8 cellular contexts compared by ENCODE assay signal in the genomic region with DNA sequence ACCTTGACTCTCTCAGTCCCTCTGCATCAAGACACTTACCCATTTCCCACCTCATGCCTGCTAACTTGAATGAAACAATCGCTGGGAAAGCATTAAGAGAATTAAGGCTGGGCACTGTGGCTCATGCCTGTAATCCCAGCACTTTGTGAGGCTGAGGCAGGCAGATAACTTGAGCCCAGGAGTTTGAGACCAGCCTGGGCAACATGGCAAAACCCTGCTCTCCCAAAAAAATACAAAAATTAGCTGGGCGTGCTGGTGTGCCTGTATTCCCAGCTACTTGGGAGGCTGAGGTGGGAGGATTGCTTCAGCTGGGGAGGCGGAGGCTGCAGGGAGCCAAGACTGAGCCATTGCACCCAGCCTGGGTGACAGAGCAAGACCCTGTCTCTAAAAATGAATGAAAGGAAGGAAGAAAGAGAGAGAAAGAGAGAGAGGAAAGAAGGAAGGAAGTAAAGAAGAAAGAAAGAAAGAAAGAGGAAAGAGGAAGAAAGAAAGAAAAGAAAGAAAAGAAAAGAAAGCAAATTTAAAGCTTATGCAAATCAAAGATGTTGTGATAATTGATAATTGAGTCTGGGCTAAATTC. TPM values are rescaled to one million over a fixed set of nuclear protein-coding genes. Genes with fewer than 3 reads are reported as not detected.
DNase-seq lines count a peak whose midpoint lies in the region; ATAC-seq and TF ChIP-seq lines count a peak whose summit lies in the region.

No MANE protein-coding gene starts in this region.

- CTCF ChIA-PET in mammary epithelial cell (lab: Charles Lee; ENCODE audit: low non-redundant PET) = interaction anchor here (0.6 to 1.0 kb wide), 2 partner anchors 17 to 20 kb away, joined by 7 to 18 read pairs; no protein-coding TSS in a partner anchor

- H3K4me3 ChIP-seq in heart left ventricle = peak overlapping the region in 11 of 12 donors; percentile 14 to 58 (median 45)
- peak overlapping the region; percentile 60 to 76 (median 66) for H3K4me3 ChIP-seq in mammary epithelial cell (replicated peaks in 1 of 3; ENCODE audit: insufficient read depth in 1 of 3, low read depth in 2 of 3, low read length in 3 of 3)
- peak overlapping the region; percentile 44 for H3K4me3 ChIP-seq in lower lobe of right lung
- H3K4me3 ChIP-seq in upper lobe of left lung = peak overlapping the region; percentile 15 to 52 (median 35)

- H3K9ac ChIP-seq in mammary epithelial cell (ENCODE audit: insufficient read depth, low read length) = peak overlapping the region; percentile 75

- TF ChIP-seq POLR2A in heart left ventricle (IDR thresholded peaks at IDR 0.05) = no peak
- TF ChIP-seq POLR2A in upper lobe of left lung (IDR thresholded peaks at IDR 0.05) = no peak

- H4K20me1 ChIP-seq in mammary epithelial cell (ENCODE audit: insufficient read depth, low read length) = no peaks in the 10 kb centered on the region

- ATAC-seq in heart left ventricle (no peak), left ventricle myocardium superior (no peak), lower lobe of right lung (no peak), upper lobe of left lung (ENCODE audit: low FRiP score in 2 of 2) (no peak), HG03095 (IDR thresholded peaks at IDR 0.05; ENCODE audit: unreplicated experiment) (no peak)

- H3K4me2 ChIP-seq in mammary epithelial cell (ENCODE audit: insufficient read depth, low read depth, low read length) = peak overlapping the region; percentile 82

- H3K79me2 ChIP-seq in mammary epithelial cell (ENCODE audit: insufficient read depth, low read length) = peaks cover 23% of the 10 kb centered on the region

- intact Hi-C loops in heart left ventricle (cut with DNase I) = no loop called here
- intact Hi-C loops in left ventricle myocardium superior (cut with micrococcal nuclease) = no loop called here
- intact Hi-C loops in mammary epithelial cell (cut with micrococcal nuclease) = loop anchor here (1.0 kb wide), 4 partner anchors 11 to 42 kb away; a partner anchor contains a TSS
- intact Hi-C loops in lower lobe of right lung (cut with DNase I) = no loop called here

- H3K27ac ChIP-seq in heart left ventricle (peak overlapping the region in 10 of 12 donors; percentile 53 to 86 (median 77)), mammary epithelial cell (ENCODE audit: insufficient read depth, low read depth, low read length) (peak overlapping the region; percentile 50), lower lobe of right lung (peak overlapping the region; percentile 71), upper lobe of left lung (peak overlapping the region; percentile 49 to 86 (median 73))

- TF ChIP-seq CTCF in heart left ventricle (IDR thresholded peaks at IDR 0.05) (no peak), mammary epithelial cell (conservative IDR thresholded peaks at IDR 0.05 in 1 of 2, IDR thresholded peaks at IDR 0.05 in 1 of 2; ENCODE audit: extremely low read depth in 1 of 2, insufficient read depth in 1 of 2, low read depth in 1 of 2, low read length in 2 of 2) (no peak), lower lobe of right lung (IDR thresholded peaks at IDR 0.05) (no peak), upper lobe of left lung (IDR thresholded peaks at IDR 0.05) (no peak)

- peaks cover 3 to 54% (median 37%) of the 10 kb centered on the region in 12 donors for H3K4me1 ChIP-seq in heart left ventricle
- peaks cover 39% of the 10 kb centered on the region for H3K4me1 ChIP-seq in mammary epithelial cell (ENCODE audit: insufficient read depth, low read length)
- peaks cover 60% of the 10 kb centered on the region for H3K4me1 ChIP-seq in lower lobe of right lung
- peaks cover 36 to 66% (median 45%) of the 10 kb centered on the region in 4 donors for H3K4me1 ChIP-seq in upper lobe of left lung

- dilution Hi-C loops in mammary epithelial cell (cut with HindIII; ENCODE audit: low sequenced_read_pairs) = loop anchor here (5.0 kb wide), 1 partner anchor 40 kb away; a partner anchor contains a TSS

- H3K36me3 ChIP-seq in heart left ventricle (peaks cover 0 to 16% (median 6%) of the 10 kb centered on the region in 9 donors), mammary epithelial cell (ENCODE audit: insufficient read depth, low read length) (peaks cover 15% of the 10 kb centered on the region), lower lobe of right lung (peaks cover 15% of the 10 kb centered on the region), upper lobe of left lung (peaks cover 5 to 24% (median 6%) of the 10 kb centered on the region in 4 donors)

- no peaks in the 10 kb centered on the region for H3K27me3 ChIP-seq in heart left ventricle
- no peaks in the 10 kb centered on the region for H3K27me3 ChIP-seq in mammary epithelial cell (ENCODE audit: insufficient read depth, low read length)
- no peaks in the 10 kb centered on the region for H3K27me3 ChIP-seq in lower lobe of right lung (ENCODE audit: low read depth)
- no peaks in the 10 kb centered on the region for H3K27me3 ChIP-seq in upper lobe of left lung

- H2AFZ ChIP-seq in mammary epithelial cell (ENCODE audit: low read depth, low read length) = no peak overlapping the region

- BruUV-seq in mammary epithelial cell (replicated peaks; lab: Mats Ljungman, UMichigan) = TSS peak; percentile 83

- no peak for TF ChIP-seq EP300 in upper lobe of left lung (IDR thresholded peaks at IDR 0.05)

- H3K9me3 ChIP-seq in heart left ventricle = no peaks in the 10 kb centered on the region
- no peaks in the 10 kb centered on the region for H3K9me3 ChIP-seq in mammary epithelial cell (replicated peaks; ENCODE audit: insufficient read depth, low read length)
- no peaks in the 10 kb centered on the region for H3K9me3 ChIP-seq in lower lobe of right lung
- no peaks in the 10 kb centered on the region for H3K9me3 ChIP-seq in upper lobe of left lung

- WGBS in heart left ventricle, 4 donors = 73 to 84% (median 81%) methylated on average over 3 of the region's 3 CpGs
- 72% methylated on average over 2 of the region's 3 CpGs for WGBS in mammary epithelial cell (ENCODE audit: low coverage, missing lambda C conversion rate)
- WGBS in upper lobe of left lung, 2 donors = 70 to 76% methylated on average over 3 of the region's 3 CpGs

- in situ Hi-C loops in mammary epithelial cell (cut with MboI; ENCODE audit: low sequenced_read_pairs in 2 of 2) = no loop called here

- DNase-seq in heart left ventricle (no peak), left ventricle myocardium superior (no peak), mammary epithelial cell (no peak), lower lobe of right lung (no peak), upper lobe of left lung (no peak), NCI-H2196 treated with DMSO at 0.1 percent for 48 hours (lab: John Stamatoyannopoulos, UW; ENCODE audit: unreplicated experiment) (no peak), DMS53 (lab: John Stamatoyannopoulos, UW) (no peak)

RNA-seq across cellular contexts. Expression of a gene that starts 0.6 kb away (rescaled TPM):
- total RNA-seq in heart left ventricle (100 to 1,000 TPM in 1 of 9 donors, 10 to 100 TPM in 4, 1 to 10 TPM in 4; 1.3 to 153 (median 13.9) TPM), left ventricle myocardium superior (1.3 TPM), mammary epithelial cell (100 to 1,000 TPM; 429 to 467 TPM), lower lobe of right lung (15.4 TPM), upper lobe of left lung (100 to 1,000 TPM in 1 of 6 donors, 10 to 100 TPM in 4, 1 to 10 TPM in 1; 8.4 to 125 (median 24.0) TPM)
- polyA plus RNA-seq in heart left ventricle (100 to 1,000 TPM in 1 of 2 donors, 1 to 10 TPM in 1; 3.4 to 595 TPM), mammary epithelial cell (741 TPM)
- 543 TPM for polyA minus RNA-seq in mammary epithelial cell

RNA-seq across cellular contexts. Expression of a gene that starts 26.7 kb away (rescaled TPM):
- total RNA-seq in heart left ventricle = 10 to 100 TPM in 8 of 9 donors, 1 to 10 TPM in 1; 9.9 to 24.5 (median 12.8) TPM
- polyA plus RNA-seq in heart left ventricle = 10 to 100 TPM; 15.9 to 41.8 TPM
- 11.8 TPM for total RNA-seq in left ventricle myocardium superior
- total RNA-seq in mammary epithelial cell = 100 to 1,000 TPM; 102 to 107 TPM
- polyA plus RNA-seq in mammary epithelial cell = 232 TPM
- polyA minus RNA-seq in mammary epithelial cell = 172 TPM
- total RNA-seq in lower lobe of right lung = 28.4 TPM
- 10 to 100 TPM; 17.1 to 41.9 (median 33.8) TPM for total RNA-seq in upper lobe of left lung

RNA-seq across cellular contexts. Expression of a gene that starts 37.8 kb away (rescaled TPM):
- under 1 TPM in 2 of 9 donors, not detected in 7; 0.09 to 0.19 TPM for total RNA-seq in heart left ventricle
- under 1 TPM in 1 of 2 donors, not detected in 1; 0.14 TPM for polyA plus RNA-seq in heart left ventricle
- total RNA-seq in left ventricle myocardium superior = not detected
- under 1 TPM in 1 of 2 donors, not detected in 1; 0.54 TPM for total RNA-seq in mammary epithelial cell
- 0.08 TPM for polyA plus RNA-seq in mammary epithelial cell
- polyA minus RNA-seq in mammary epithelial cell = not detected
- 0.15 TPM for total RNA-seq in lower lobe of right lung
- total RNA-seq in upper lobe of left lung = under 1 TPM in 2 of 6 donors, not detected in 4; 0.24 to 0.33 TPM

RNA-seq across cellular contexts. Expression of a gene that starts 42.3 kb away (rescaled TPM):
- total RNA-seq in heart left ventricle = 10 to 100 TPM in 8 of 9 donors, 1 to 10 TPM in 1; 7.9 to 37.4 (median 14.7) TPM
- polyA plus RNA-seq in heart left ventricle = 10 to 100 TPM; 10.7 to 12.7 TPM
- 16.6 TPM for total RNA-seq in left ventricle myocardium superior
- 10 to 100 TPM; 16.3 to 30.8 TPM for total RNA-seq in mammary epithelial cell
- polyA plus RNA-seq in mammary epithelial cell = 3.5 TPM
- polyA minus RNA-seq in mammary epithelial cell = 13.1 TPM
- 61.9 TPM for total RNA-seq in lower lobe of right lung
- 10 to 100 TPM; 25.4 to 66.1 (median 51.3) TPM for total RNA-seq in upper lobe of left lung

RNA-seq across cellular contexts. Expression of a gene that starts 52.5 kb away (rescaled TPM):
- total RNA-seq in heart left ventricle (under 1 TPM in 1 of 9 donors, not detected in 8; 0.23 TPM), left ventricle myocardium superior (not detected), mammary epithelial cell (not detected), lower lobe of right lung (not detected), upper lobe of left lung (not detected)
- polyA plus RNA-seq in heart left ventricle (not detected), mammary epithelial cell (not detected)
- not detected for polyA minus RNA-seq in mammary epithelial cell
